ENCODE assay signal across 11 cellular contexts in genomic region chr11:9092846-9093778, GRCh38. TPM values are rescaled to one million over a fixed set of nuclear protein-coding genes. Genes with fewer than 3 reads are reported as not detected.
A peak's percentile ranks its signal among the peaks of the same experiment; 100 is the strongest.
DNase-seq lines count a peak whose midpoint lies in the region; ATAC-seq and TF ChIP-seq lines count a peak whose summit lies in the region.
"Had no signal": no experiment of that assay in that cellular context is flagged by ENCODE, and none has a peak within 500 bp of the region (broad histone marks: within the 10 kb centered on the region; RNA-seq: fewer than 3 reads in every experiment).

No MANE protein-coding gene starts in this region.

- H3K4me1 ChIP-seq in CD8-positive, alpha-beta T cell (ENCODE audit: insufficient read depth, low read length) = no peaks in the 10 kb centered on the region
- H3K4me1 ChIP-seq in GM23248 (ENCODE audit: insufficient read depth) (no peaks in the 10 kb centered on the region), left lung (peaks cover 3 to 13% of the 10 kb centered on the region in 2 donors)

- H3K4me3 Mint-ChIP-seq in CD8-positive, alpha-beta T cell = peak overlapping the region; percentile 17

- H3K4me3 ChIP-seq in CD8-positive, alpha-beta T cell (ENCODE audit: low read depth, low read length) = no peak overlapping the region
- H3K4me3 ChIP-seq in GM23248 (no peak overlapping the region), left lung (no peak overlapping the region)
- H3K4me3 ChIP-seq: sigmoid colon, upper lobe of left lung had no signal

- no peak overlapping the region for H3K4me2 ChIP-seq in GM23248 (ENCODE audit: unreplicated experiment)

- no peaks in the 10 kb centered on the region for H3F3A ChIP-seq in GM23248 (ENCODE audit: insufficient read depth)

- H3K9ac ChIP-seq in GM23248 = no peak overlapping the region

- peaks cover 6% of the 10 kb centered on the region for H3K27me3 ChIP-seq in CD8-positive, alpha-beta T cell (ENCODE audit: insufficient read depth, low read length)
- H3K27me3 ChIP-seq in GM23248 (replicated peaks; ENCODE audit: insufficient read depth) = no peaks in the 10 kb centered on the region
- peaks cover 0 to 54% of the 10 kb centered on the region in 2 donors for H3K27me3 ChIP-seq in left lung

- intact Hi-C loops in CD8-positive, alpha-beta T cell (cut with DNase I, micrococcal nuclease) = no loop called here
- intact Hi-C loops in left lung (cut with DNase I) = no loop called here

- no peak overlapping the region for H3K27ac Mint-ChIP-seq in CD8-positive, alpha-beta T cell
- H3K27ac Mint-ChIP-seq: IgD-negative memory B cell had no signal

- peaks cover 58% of the 10 kb centered on the region for H3K27me3 Mint-ChIP-seq in CD8-positive, alpha-beta T cell (ENCODE audit: low read depth)

- TF ChIP-seq CTCF in CD8-positive, alpha-beta T cell (IDR thresholded peaks at IDR 0.05) = no peak
- peak in 1 of 2 donors; percentile 15 for TF ChIP-seq CTCF in left lung (IDR thresholded peaks at IDR 0.05)

- no peaks in the 10 kb centered on the region for H3K9me3 Mint-ChIP-seq in CD8-positive, alpha-beta T cell
- H3K9me3 Mint-ChIP-seq: IgD-negative memory B cell had no signal

- H3K9me2 ChIP-seq in GM23248 (ENCODE audit: insufficient read depth) = no peaks in the 10 kb centered on the region

- no peak overlapping the region for H3K27ac ChIP-seq in CD8-positive, alpha-beta T cell (ENCODE audit: low read depth, low read length)
- no peak overlapping the region for H3K27ac ChIP-seq in GM23248
- H3K27ac ChIP-seq in left lung = no peak overlapping the region
- H3K27ac ChIP-seq: sigmoid colon, upper lobe of left lung had no signal

- whole genome bisulfite sequencing in GM23248 (ENCODE audit: low coverage in 1 of 2, low lambda C conversion rate in 2 of 2, missing lambda C conversion rate in 2 of 2), 2 experiments = 83 to 86% methylated on average over 10 of the region's 10 CpGs

- CTCF ChIA-PET in CD8-positive, alpha-beta T cell (lab: Charles Lee) = interaction anchor here (1.5 to 3.1 kb wide), 3 partner anchors 11 to 414 kb away, joined by 3 to 13 read pairs (median 6); no protein-coding TSS in a partner anchor

- H3K36me3 Mint-ChIP-seq in CD8-positive, alpha-beta T cell = no peaks in the 10 kb centered on the region

- ATAC-seq in CD8-positive, alpha-beta T cell = no peak
- ATAC-seq in SK-N-SH treated with all-trans-retinoic acid at 6 μM for 48 hours (peak; percentile 74), left lung (peak; percentile 62), GM19324 (IDR thresholded peaks at IDR 0.05; ENCODE audit: low FRiP score, unreplicated experiment) (no peak), GM19467 (IDR thresholded peaks at IDR 0.05; ENCODE audit: unreplicated experiment) (no peak)

- H3K4me1 Mint-ChIP-seq in CD8-positive, alpha-beta T cell (ENCODE audit: low read depth) = peaks cover 8% of the 10 kb centered on the region

- H3K79me2 ChIP-seq in GM23248 (ENCODE audit: insufficient read depth) = no peaks in the 10 kb centered on the region

- no peaks in the 10 kb centered on the region for H3K9me3 ChIP-seq in CD8-positive, alpha-beta T cell (ENCODE audit: low read length)
- no peaks in the 10 kb centered on the region for H3K9me3 ChIP-seq in GM23248 (ENCODE audit: low read depth)
- H3K9me3 ChIP-seq in left lung = no peaks in the 10 kb centered on the region
- H3K9me3 ChIP-seq: sigmoid colon, upper lobe of left lung had no signal

- POLR2A ChIA-PET in CD8-positive, alpha-beta T cell (lab: Charles Lee) = no interaction called here

- in situ Hi-C loops in GM23248 (cut with MboI) = no loop called here

- DNase-seq in CD8-positive, alpha-beta T cell = no peak
- DNase-seq in GM23248 (peak; percentile 21), left lung (no peak), NCI-H1048 (lab: John Stamatoyannopoulos, UW) (no peak), CD1c-positive myeloid dendritic cell (ENCODE audit: extremely low spot score) (no peak)
- DNase-seq: sigmoid colon had no signal

- no peaks in the 10 kb centered on the region for H3K36me3 ChIP-seq in CD8-positive, alpha-beta T cell (ENCODE audit: insufficient read depth, low read length)
- H3K36me3 ChIP-seq in GM23248 (ENCODE audit: low read depth) (no peaks in the 10 kb centered on the region), left lung (no peaks in the 10 kb centered on the region)
- H3K36me3 ChIP-seq: sigmoid colon, upper lobe of left lung had no signal

- no peak overlapping the region for H2AFZ ChIP-seq in GM23248

- no peaks in the 10 kb centered on the region for H4K20me1 ChIP-seq in GM23248 (ENCODE audit: insufficient read depth)

TF ChIP-seq in SK-N-SH treated with all-trans-retinoic acid at 6 μM for 48 hours, 23 proteins besides CTCF, POLR2A, EP300 and RAD21:
- no peak for TF ChIP-seq ISL1 (CRISPR knock-in tag; IDR thresholded peaks at IDR 0.05)
- TF ChIP-seq PATZ1 (CRISPR knock-in tag; IDR thresholded peaks at IDR 0.05; ENCODE audit: borderline replicate concordance) = no peak
- TF ChIP-seq ZNF70 (CRISPR knock-in tag; IDR thresholded peaks at IDR 0.05) = no peak
- no peak for TF ChIP-seq ARNTL (CRISPR knock-in tag; IDR thresholded peaks at IDR 0.05; ENCODE audit: borderline replicate concordance, low read depth)
- no peak for TF ChIP-seq PPARA (CRISPR knock-in tag; IDR thresholded peaks at IDR 0.05; ENCODE audit: borderline replicate concordance)
- no peak for TF ChIP-seq BACH2 (CRISPR knock-in tag; IDR thresholded peaks at IDR 0.05; ENCODE audit: borderline replicate concordance)

RNA-seq across cellular contexts. Expression of gene SCUBE2, which starts 1.7 kb away (rescaled TPM):
- total RNA-seq in CD8-positive, alpha-beta T cell = not detected
- total RNA-seq in GM23248 (2014; rRNA removed; shearing (Covaris generic)) = 3.5 and 10.7 TPM in 2 replicates
- polyA plus RNA-seq in GM23248 (2016; fragmentation: Nextera tagmentation; extraction: Ambion mirVana) = 0.67 and 1.3 TPM in 2 replicates
- total RNA-seq in left lung = 1 to 10 TPM; 2.7 to 3.9 TPM
- polyA plus RNA-seq: IgD-negative memory B cell had no signal

Comparison
In these comparisons a context has a peak if more than half of its experiments do, and no peak if none do; other contexts are left out.
1. ATAC-seq: peak in SK-N-SH treated with all-trans-retinoic acid at 6 μM for 48 hours (single experiment) and left lung (single experiment); none in CD8-positive, alpha-beta T cell (single experiment), GM19324 (single experiment) and GM19467 (single experiment).